ENCODE assay signal across 8 cellular contexts in the genomic region with DNA sequence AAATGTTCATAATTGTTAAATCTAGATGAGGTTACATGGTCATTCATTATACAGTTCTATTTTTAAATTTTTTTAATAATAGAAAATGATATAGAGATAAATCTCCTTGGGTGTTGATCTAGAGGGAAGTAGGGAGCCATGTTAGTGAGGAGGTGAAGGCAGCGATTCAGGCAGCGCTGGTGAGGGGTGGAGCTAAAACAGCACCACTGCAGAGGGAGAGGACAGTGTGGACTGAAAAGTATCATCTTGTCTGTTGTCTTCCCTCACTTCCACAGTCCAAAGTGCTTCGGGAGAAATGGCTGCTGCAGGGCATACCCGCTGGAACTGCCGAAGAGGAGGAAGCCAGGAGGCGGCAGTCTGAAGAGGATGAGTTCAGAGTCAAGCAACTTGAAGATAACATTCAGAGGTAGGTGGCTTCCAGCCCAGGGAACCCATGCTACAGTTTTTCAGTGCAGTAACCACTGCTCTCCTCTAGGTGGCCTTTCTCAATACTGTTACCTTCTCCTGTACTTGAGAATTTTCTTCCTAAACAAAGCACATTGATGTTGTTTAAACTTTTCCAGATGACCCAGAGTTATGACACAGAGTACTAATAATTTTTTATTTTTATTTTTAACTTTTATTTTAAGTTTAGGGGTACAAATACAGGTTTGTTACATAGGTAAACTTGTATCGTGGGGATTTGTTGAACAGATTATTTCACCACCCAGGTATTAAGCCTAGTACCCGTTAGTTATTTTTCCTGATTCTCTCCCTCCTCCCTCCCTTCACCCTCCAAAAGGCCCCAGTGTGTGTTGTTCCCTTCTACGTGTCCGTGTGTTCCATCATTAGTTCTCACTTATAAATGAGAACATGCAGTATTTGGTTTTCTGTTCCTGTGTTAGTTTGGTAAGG.
DNase-seq lines count a peak whose midpoint lies in the region; ATAC-seq and TF ChIP-seq lines count a peak whose summit lies in the region.

No MANE protein-coding gene starts in this region.

- no TSS peak for BruUV-seq in OCI-LY7 (replicated peaks; lab: Mats Ljungman, UMichigan)

- in situ Hi-C loops in T47D (cut with HindIII; ENCODE audit: low pct_unique_long_range_greater_than_20kb, low sequenced_read_pairs): no loop called here

- peak overlapping the region; percentile 25 for H3K4me3 ChIP-seq in OCI-LY7 (ENCODE audit: low read depth, low read length, poor library complexity, severe bottlenecking)
- no peak overlapping the region for H3K4me3 ChIP-seq in naive thymus-derived CD4-positive, alpha-beta T cell (ENCODE audit: low read length)

- H3K9me3 Mint-ChIP-seq in naive thymus-derived CD4-positive, alpha-beta T cell: peaks cover 0 to 1% (median 0%) of the 10 kb centered on the region in 11 donors

- peak overlapping the region in 1 of 10 donors; percentile 62 for H3K4me3 Mint-ChIP-seq in naive thymus-derived CD4-positive, alpha-beta T cell

- intact Hi-C loops in OCI-LY7 (cut with micrococcal nuclease; ENCODE audit: unreplicated experiment): loop anchor here (5.0 kb wide), 1 partner anchor 337 kb away; no protein-coding TSS in a partner anchor
- intact Hi-C loops in naive thymus-derived CD4-positive, alpha-beta T cell (cut with micrococcal nuclease): loop anchor here (1.0 to 10.0 kb wide), 4 partner anchors 272 to 866 kb away; a partner anchor contains a TSS

- peak; percentile 85 for TF ChIP-seq CTCF in OCI-LY7 (conservative IDR thresholded peaks at IDR 0.05; ENCODE audit: low read length)

- no peaks in the 10 kb centered on the region for H3K9me3 ChIP-seq in OCI-LY7 (ENCODE audit: low read length)
- no peaks in the 10 kb centered on the region for H3K9me3 ChIP-seq in naive thymus-derived CD4-positive, alpha-beta T cell (ENCODE audit: control insufficient read depth in 2 of 3, low read length in 3 of 3)

- DNase-seq in activated T-cell treated with anti-CD3 and anti-CD28 coated beads for 24 hours (ENCODE audit: low read depth): peak; percentile 7
- no peak for DNase-seq in activated T-cell treated with anti-CD3 and anti-CD28 coated beads, Interleukin-2, amount 50 U/mL, for 1 hour
- peak; percentile 76 for DNase-seq in OCI-LY7 (ENCODE audit: low spot score)
- peak; percentile 27 to 66 for DNase-seq in T47D (ENCODE audit: low read depth in 1 of 2, low spot score in 1 of 2)
- peak in 5 of 9 donors; percentile 2 to 33 (median 25) for DNase-seq in naive thymus-derived CD4-positive, alpha-beta T cell
- DNase-seq in SK-N-DZ (ENCODE audit: low spot score): no peak
- no peak for DNase-seq in epidermal melanocyte (ENCODE audit: insufficient read length, low spot score)

- H3K27ac ChIP-seq in OCI-LY7 (ENCODE audit: low read depth, low read length, poor library complexity, severe bottlenecking): no peak overlapping the region
- no peak overlapping the region for H3K27ac ChIP-seq in naive thymus-derived CD4-positive, alpha-beta T cell (ENCODE audit: low read depth, low read length)

- CTCF ChIA-PET in OCI-LY7 (lab: Charles Lee; ENCODE audit: unreplicated experiment): interaction anchor here (0.7 kb wide), 1 partner anchor 140 kb away, joined by 3 read pairs; no protein-coding TSS in a partner anchor
- CTCF ChIA-PET in naive thymus-derived CD4-positive, alpha-beta T cell (lab: Charles Lee): interaction anchor here (0.7 to 1.4 kb wide), 3 partner anchors 11 to 937 kb away, joined by 3 read pairs; no protein-coding TSS in a partner anchor

- no peaks in the 10 kb centered on the region for H3K27me3 ChIP-seq in naive thymus-derived CD4-positive, alpha-beta T cell (ENCODE audit: control insufficient read depth in 2 of 2, insufficient read depth in 2 of 2, low read length in 2 of 2)

- no peaks in the 10 kb centered on the region for H3K4me1 ChIP-seq in OCI-LY7 (ENCODE audit: insufficient read depth, low read length, poor library complexity, severe bottlenecking)
- H3K4me1 ChIP-seq in naive thymus-derived CD4-positive, alpha-beta T cell (ENCODE audit: control insufficient read depth in 2 of 2, insufficient read depth in 2 of 2, low read length in 2 of 2): no peaks in the 10 kb centered on the region

- peak overlapping the region; percentile 48; the same call in 1 of the 2 replicates for H2AFZ ChIP-seq in OCI-LY7 (ENCODE audit: low read length)

- no peaks in the 10 kb centered on the region for H3K79me2 ChIP-seq in OCI-LY7 (ENCODE audit: insufficient read depth, low read depth, low read length)

- peak overlapping the region; percentile 50; the same call in 1 of the 2 replicates for H3K4me2 ChIP-seq in OCI-LY7 (ENCODE audit: low read length)

- H3K4me1 Mint-ChIP-seq in naive thymus-derived CD4-positive, alpha-beta T cell: peaks cover 0 to 37% (median 0%) of the 10 kb centered on the region in 7 donors

- H3K27ac Mint-ChIP-seq in naive thymus-derived CD4-positive, alpha-beta T cell: peak overlapping the region in 1 of 9 donors; percentile 31

- ATAC-seq in HG02623 (IDR thresholded peaks at IDR 0.05; ENCODE audit: unreplicated experiment): peak; percentile 74
- ATAC-seq in naive thymus-derived CD4-positive, alpha-beta T cell: peak; percentile 72

- H4K20me1 ChIP-seq in OCI-LY7 (ENCODE audit: insufficient read depth, low read length): no peaks in the 10 kb centered on the region

- no peaks in the 10 kb centered on the region for H3K9me2 ChIP-seq in OCI-LY7 (ENCODE audit: insufficient read depth, low read length)

- POLR2A ChIA-PET in OCI-LY7 (lab: Charles Lee): no interaction called here
- POLR2A ChIA-PET in naive thymus-derived CD4-positive, alpha-beta T cell (lab: Charles Lee): no interaction called here

- H3K27me3 Mint-ChIP-seq in naive thymus-derived CD4-positive, alpha-beta T cell: peaks cover 4 to 15% (median 8%) of the 10 kb centered on the region in 5 donors

- H3K36me3 ChIP-seq in OCI-LY7 (ENCODE audit: insufficient read depth, low read length): no peaks in the 10 kb centered on the region
- no peaks in the 10 kb centered on the region for H3K36me3 ChIP-seq in naive thymus-derived CD4-positive, alpha-beta T cell (ENCODE audit: control insufficient read depth in 2 of 3, insufficient read depth in 3 of 3, low read length in 3 of 3)

- peaks cover 0 to 3% (median 0%) of the 10 kb centered on the region in 5 donors for H3K36me3 Mint-ChIP-seq in naive thymus-derived CD4-positive, alpha-beta T cell

Comparison
In these comparisons a context has a peak if more than half of its experiments do, and no peak if none do; other contexts are left out.
1. DNase-seq: peak in activated T-cell treated with anti-CD3 and anti-CD28 coated beads for 24 hours (single experiment), OCI-LY7 (single experiment), T47D (2 of 2) and naive thymus-derived CD4-positive, alpha-beta T cell (5 of 9); none in activated T-cell treated with anti-CD3 and anti-CD28 coated beads, Interleukin-2, amount 50 U/mL, for 1 hour (single experiment), SK-N-DZ (single experiment) and epidermal melanocyte (single experiment).